Comparison of ENCODE assay signal across 13 cellular contexts in genomic region chr12:14327717-14328116, GRCh38. TPM values are rescaled to one million over a fixed set of nuclear protein-coding genes. Genes with fewer than 3 reads are reported as not detected.
DNase-seq lines count a peak whose midpoint lies in the region; ATAC-seq and TF ChIP-seq lines count a peak whose summit lies in the region.
"Had no signal": no experiment of that assay in that cellular context is flagged by ENCODE, and none has a peak within 500 bp of the region (broad histone marks: within the 10 kb centered on the region; RNA-seq: fewer than 3 reads in every experiment).

No MANE protein-coding gene starts in this region.

- H3K4me3 Mint-ChIP-seq in immature natural killer cell (no peak overlapping the region), Caco-2 (ENCODE audit: unreplicated experiment) (no peak overlapping the region)
- H3K4me3 Mint-ChIP-seq: activated T-cell treated with anti-CD3 and anti-CD28 coated beads, Interleukin-2, amount 50 U/mL, for 72 hours; nephron had no signal

- H3K27ac Mint-ChIP-seq in immature natural killer cell (peak overlapping the region in 3 of 6 donors; percentile 20 to 51 (median 44)), Caco-2 (ENCODE audit: unreplicated experiment) (no peak overlapping the region)
- H3K27ac Mint-ChIP-seq: activated T-cell treated with anti-CD3 and anti-CD28 coated beads, Interleukin-2, amount 50 U/mL, for 72 hours; nephron had no signal

- H3K4me1 Mint-ChIP-seq in immature natural killer cell (no peaks in the 10 kb centered on the region), Caco-2 (ENCODE audit: low read depth, unreplicated experiment) (no peaks in the 10 kb centered on the region)
- H3K4me1 Mint-ChIP-seq: nephron had no signal

- TF ChIP-seq CTCF in BJ (IDR thresholded peaks at IDR 0.05; ENCODE audit: insufficient read depth, low read depth, low read length) (no peak), left lung (IDR thresholded peaks at IDR 0.05) (no peak), Caco-2 (IDR thresholded peaks at IDR 0.05; ENCODE audit: insufficient read depth in 1 of 2, low read depth in 1 of 2, low read length in 1 of 2, severe bottlenecking in 1 of 2, unreplicated experiment in 1 of 2) (no peak)

- H3K27me3 ChIP-seq in BJ (ENCODE audit: control insufficient read depth, insufficient read depth, low read length) (no peaks in the 10 kb centered on the region), MG63 (no peaks in the 10 kb centered on the region), left lung (no peaks in the 10 kb centered on the region), Caco-2 (replicated peaks; ENCODE audit: control insufficient read depth, insufficient read depth, low read length) (no peaks in the 10 kb centered on the region)

- no TSS peak for BruUV-seq in Caco-2 (replicated peaks; lab: Mats Ljungman, UMichigan)

- no peaks in the 10 kb centered on the region for H3K4me1 ChIP-seq in left lung
- H3K4me1 ChIP-seq in Caco-2 = no peaks in the 10 kb centered on the region; the same call in 1 of the 2 replicates

- peak; percentile 90 for ATAC-seq in left lung
- ATAC-seq: activated T-cell treated with anti-CD3 and anti-CD28 coated beads, Interleukin-2, amount 50 U/mL, for 72 hours had no signal

- peaks cover 2 to 10% (median 4%) of the 10 kb centered on the region in 6 donors for H3K9me3 Mint-ChIP-seq in immature natural killer cell
- peaks cover 20% of the 10 kb centered on the region for H3K9me3 Mint-ChIP-seq in Caco-2 (ENCODE audit: unreplicated experiment)

- peaks cover 0 to 8% (median 7%) of the 10 kb centered on the region in 3 donors for H3K36me3 Mint-ChIP-seq in immature natural killer cell
- H3K36me3 Mint-ChIP-seq in Caco-2 (ENCODE audit: insufficient read depth, unreplicated experiment) = no peaks in the 10 kb centered on the region

- H3K9me3 ChIP-seq in MG63 (no peaks in the 10 kb centered on the region), left lung (peaks cover 0 to 18% of the 10 kb centered on the region in 2 donors), Caco-2 (peaks cover 11% of the 10 kb centered on the region)

- H3K27ac ChIP-seq in left lung = peak overlapping the region in 1 of 2 donors; percentile 45

- POLR2A ChIA-PET in BJ (lab: Charles Lee) = no interaction called here
- POLR2A ChIA-PET in Caco-2 (lab: Charles Lee) = no interaction called here

- CTCF ChIA-PET in BJ (lab: Yijun Ruan, JAX) = interaction anchor here (0.6 kb wide), 1 partner anchor 58 kb away, joined by 4 read pairs; no protein-coding TSS in a partner anchor
- CTCF ChIA-PET in Caco-2 (lab: Charles Lee) = no interaction called here

- intact Hi-C loops in left lung (cut with DNase I) = no loop called here
- intact Hi-C loops in Caco-2 (cut with micrococcal nuclease; ENCODE audit: unreplicated experiment) = no loop called here

- DNase-seq in BJ (ENCODE audit: low read depth) = peak; percentile 9
- DNase-seq in MG63 = peak; percentile 1
- peak; percentile 20 for DNase-seq in amniotic epithelial cell (ENCODE audit: low read depth)
- no peak for DNase-seq in left lung
- DNase-seq in immature natural killer cell = no peak
- DNase-seq in Caco-2 = no peak
- no peak for DNase-seq in NCI-H146 treated with DMSO at 0.1 percent for 48 hours (lab: John Stamatoyannopoulos, UW; ENCODE audit: unreplicated experiment)
- DNase-seq in glomerular visceral epithelial cell (ENCODE audit: extremely low spot score) = no peak
- DNase-seq: activated CD4-positive, CD25-positive, alpha-beta regulatory T cell treated with anti-CD3 and anti-CD28 coated beads, Interleukin-2, amount 50 U/mL, for 72 hours; activated T-cell treated with anti-CD3 and anti-CD28 coated beads, Interleukin-2, amount 50 U/mL, for 72 hours; islet precursor cell; NCI-H1417 had no signal

- no peak overlapping the region for H3K4me3 ChIP-seq in BJ (ENCODE audit: low read depth, low read length)
- no peak overlapping the region for H3K4me3 ChIP-seq in MG63
- no peak overlapping the region for H3K4me3 ChIP-seq in left lung
- no peak overlapping the region for H3K4me3 ChIP-seq in Caco-2 (ENCODE audit: low read depth, low read length)

- H3K27me3 Mint-ChIP-seq in immature natural killer cell (ENCODE audit: low read depth in 3 of 3) = no peaks in the 10 kb centered on the region
- H3K27me3 Mint-ChIP-seq in Caco-2 (ENCODE audit: insufficient read depth, unreplicated experiment) = no peaks in the 10 kb centered on the region

- no peaks in the 10 kb centered on the region for H3K36me3 ChIP-seq in BJ (ENCODE audit: control insufficient read depth, insufficient read depth, low read length)
- H3K36me3 ChIP-seq in MG63 = no peaks in the 10 kb centered on the region
- no peaks in the 10 kb centered on the region for H3K36me3 ChIP-seq in left lung
- no peaks in the 10 kb centered on the region for H3K36me3 ChIP-seq in Caco-2 (ENCODE audit: control insufficient read depth, insufficient read depth, low read length)

RNA-seq across cellular contexts. Expression of gene ATF7IP, which starts 37.8 kb away (rescaled TPM):
- polyA plus RNA-seq in BJ (2011; rRNA removed) (8.1 and 10.2 TPM in 2 replicates), immature natural killer cell (100 to 1,000 TPM in 1 of 3 donors, 10 to 100 TPM in 2; 47.9 to 114 (median 84.9) TPM)
- polyA minus RNA-seq in BJ (2011; rRNA and poly(A)+ RNA removed) = 32.6 and 42.2 TPM in 2 replicates
- total RNA-seq in MG63 (2014; rRNA removed; shearing (Covaris generic); ENCODE audit: low replicate concordance) = 15.3 and 19.9 TPM in 2 replicates
- total RNA-seq in left lung (10 to 100 TPM; 78.7 to 84.8 TPM), Caco-2 (2022) (98.3 and 107 TPM in 2 replicates)

Comparison
In these comparisons a context has a peak if more than half of its experiments do, and no peak if none do; other contexts are left out.
1. DNase-seq: peak in BJ (single experiment), MG63 (single experiment) and amniotic epithelial cell (single experiment); none in left lung (0 of 2), immature natural killer cell (0 of 3), Caco-2 (0 of 2), NCI-H146 treated with DMSO at 0.1 percent for 48 hours (single experiment) and glomerular visceral epithelial cell (single experiment).